In the genomic region with DNA sequence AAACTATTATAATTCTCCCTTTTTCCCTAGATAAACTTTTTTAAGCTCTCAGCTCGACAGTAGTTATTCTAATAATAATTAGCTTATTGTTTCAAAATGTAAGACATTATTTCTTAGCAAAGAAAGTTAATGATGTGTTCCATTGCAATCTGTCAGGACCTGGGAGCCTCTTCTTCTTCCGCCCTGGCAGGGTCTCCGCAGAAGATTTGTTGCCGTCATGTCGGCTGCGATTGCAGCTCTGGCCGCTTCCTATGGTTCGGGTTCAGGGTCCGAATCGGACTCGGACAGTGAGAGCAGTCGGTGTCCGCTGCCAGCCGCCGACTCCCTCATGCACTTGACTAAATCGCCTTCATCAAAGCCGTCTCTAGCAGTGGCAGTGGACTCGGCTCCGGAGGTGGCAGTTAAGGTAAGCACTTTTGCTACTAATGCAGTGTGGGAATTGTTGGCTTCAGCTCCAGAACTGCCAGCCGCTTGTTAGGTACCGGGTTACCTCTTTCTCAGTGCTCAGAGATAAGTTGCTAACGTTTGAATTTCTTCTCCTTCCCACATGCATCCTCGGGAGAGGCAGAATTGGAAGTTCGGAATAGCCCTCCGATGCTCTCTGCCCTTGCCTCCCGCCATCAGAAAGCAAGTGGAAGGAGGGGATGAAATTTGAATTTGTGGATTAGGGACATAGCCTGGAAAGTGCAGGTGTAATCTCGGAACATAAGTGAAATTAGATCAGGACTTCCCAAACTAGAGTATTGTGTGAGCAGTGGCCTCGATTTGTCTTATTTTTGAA, we compare ENCODE assay signal across 8 cellular contexts. TPM values are rescaled to one million over a fixed set of nuclear protein-coding genes. Genes with fewer than 3 reads are reported as not detected.
DNase-seq lines count a peak whose midpoint lies in the region; ATAC-seq and TF ChIP-seq lines count a peak whose summit lies in the region.

A gene (plus strand): TSS at position 200 of the 781 bp plus-strand sequence. CDS start 18 bp downstream, at position 218.

- WGBS in heart right ventricle, 2 donors: 1% methylated on average over 28 of the region's 28 CpGs

- DNase-seq in BE2C (peak; percentile 68), heart right ventricle (peak; percentile 60 to 63), retina (peak; percentile 85), globus pallidus (ENCODE audit: low spot score) (no peak)
- DNase-seq in activated naive CD4-positive, alpha-beta T cell treated with Interleukin-2 at 50 U/mL for 16 hours: peak; percentile 63

- peak within 1 kb of the TSS; percentile 4 to 96 (median 84) for H3K27ac ChIP-seq in heart right ventricle

- H3K27me3 ChIP-seq in BE2C (no peaks in the 10 kb centered on the region), heart right ventricle (no peaks in the 10 kb centered on the region)

- ATAC-seq in GM19043 (IDR thresholded peaks at IDR 0.05; ENCODE audit: low read depth, unreplicated experiment) (peak; percentile 38), HG03342 (IDR thresholded peaks at IDR 0.05; ENCODE audit: unreplicated experiment) (peak; percentile 39), heart right ventricle (peak; percentile 50 to 81 (median 74))

- H3K36me3 ChIP-seq in BE2C (0 out of 2 replicates have a peak, but pooled peaks cover 3% of the 10 kb centered on the region), heart right ventricle (no peaks in the 10 kb centered on the region)

- TF ChIP-seq CTCF in BE2C (IDR thresholded peaks at IDR 0.05; ENCODE audit: low read depth, low read length) (no peak), heart right ventricle (IDR thresholded peaks at IDR 0.05) (no peak)

- TF ChIP-seq POLR2A in Raji (IDR thresholded peaks at IDR 0.05; ENCODE audit: insufficient read depth, low read depth, low read length): peak; percentile 80

- peak within 1 kb of the TSS; percentile 94 for H3K4me3 ChIP-seq in BE2C (ENCODE audit: low read depth, low read length)
- peak within 1 kb of the TSS; percentile 73 to 98 (median 83) for H3K4me3 ChIP-seq in heart right ventricle

- intact Hi-C loops in heart right ventricle (cut with DNase I): no loop called here

- no peaks in the 10 kb centered on the region; the same call in none of the 2 replicates for H3K4me1 ChIP-seq in BE2C
- H3K4me1 ChIP-seq in heart right ventricle: peaks cover 11 to 49% (median 37%) of the 10 kb centered on the region in 9 donors

- H3K9me3 ChIP-seq in BE2C (no peaks in the 10 kb centered on the region), heart right ventricle (no peaks in the 10 kb centered on the region)

RNA-seq across cellular contexts. Expression of the gene that starts here (rescaled TPM):
- 20.1 TPM for polyA plus RNA-seq in BE2C (2012; ENCODE audit: insufficient read depth, insufficient read length, low read depth)
- total RNA-seq in heart right ventricle: 10 to 100 TPM; 13.6 to 20.5 (median 16.2) TPM
- polyA plus RNA-seq in heart right ventricle: 1 to 10 TPM; 5.7 to 6.7 TPM
